ENCODE assay signal across 1 cellular context in genomic region chr2:190343500-190344274, GRCh38.
TF ChIP-seq lines count a peak whose summit lies in the region.

TSS of gene INPP1 (plus strand) at chr2:190343589. CDS start at chr2:190360103, 16,514 bp downstream.

TF ChIP-seq in HepG2, 621 proteins besides CTCF, POLR2A, EP300 and RAD21 (continued from another document and continues in another):
- TF ChIP-seq, protein P1, sequence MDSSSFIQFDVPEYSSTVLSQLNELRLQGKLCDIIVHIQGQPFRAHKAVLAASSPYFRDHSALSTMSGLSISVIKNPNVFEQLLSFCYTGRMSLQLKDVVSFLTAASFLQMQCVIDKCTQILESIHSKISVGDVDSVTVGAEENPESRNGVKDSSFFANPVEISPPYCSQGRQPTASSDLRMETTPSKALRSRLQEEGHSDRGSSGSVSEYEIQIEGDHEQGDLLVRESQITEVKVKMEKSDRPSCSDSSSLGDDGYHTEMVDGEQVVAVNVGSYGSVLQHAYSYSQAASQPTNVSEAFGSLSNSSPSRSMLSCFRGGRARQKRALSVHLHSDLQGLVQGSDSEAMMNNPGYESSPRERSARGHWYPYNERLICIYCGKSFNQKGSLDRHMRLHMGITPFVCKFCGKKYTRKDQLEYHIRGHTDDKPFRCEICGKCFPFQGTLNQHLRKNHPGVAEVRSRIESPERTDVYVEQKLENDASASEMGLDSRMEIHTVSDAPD (CRISPR knock-in tag; IDR thresholded peaks at IDR 0.05) = peak; percentile 77
- TF ChIP-seq ZNF558 (CRISPR knock-in tag; IDR thresholded peaks at IDR 0.05; ENCODE audit: borderline replicate concordance) (peak; percentile 92; the same call in 1 of the 2 replicates), ARNTL (CRISPR knock-in tag; IDR thresholded peaks at IDR 0.05) (0 out of 2 replicates have a peak, but pooled peaks have one; percentile 55), ZSCAN9 (CRISPR knock-in tag; IDR thresholded peaks at IDR 0.05; ENCODE audit: borderline replicate concordance) (peak; percentile 32; the same call in 1 of the 2 replicates), MAF1 (CRISPR knock-in tag; IDR thresholded peaks at IDR 0.05; ENCODE audit: borderline replicate concordance) (no peak), ZNF235 (CRISPR knock-in tag; IDR thresholded peaks at IDR 0.05; ENCODE audit: borderline replicate concordance) (peak; percentile 30; the same call in 1 of the 2 replicates), CBX1 (IDR thresholded peaks at IDR 0.05; ENCODE audit: low read depth) (no peak), PPARG (CRISPR knock-in tag; conservative IDR thresholded peaks at IDR 0.05) (no peak), NFYC (CRISPR knock-in tag; IDR thresholded peaks at IDR 0.05) (peak; percentile 43; the same call in 1 of the 2 replicates), MYNN (CRISPR knock-in tag; IDR thresholded peaks at IDR 0.05; ENCODE audit: low read depth) (no peak), FOXC1 (CRISPR knock-in tag; IDR thresholded peaks at IDR 0.05; ENCODE audit: borderline replicate concordance) (peak; percentile 91), LCORL (IDR thresholded peaks at IDR 0.05) (no peak), LCORL (CRISPR knock-in tag; IDR thresholded peaks at IDR 0.05) (0 out of 2 replicates have a peak, but pooled peaks have one; percentile 47), ZNF251 (CRISPR knock-in tag; IDR thresholded peaks at IDR 0.05) (no peak), TSC22D2 (CRISPR knock-in tag; IDR thresholded peaks at IDR 0.05; ENCODE audit: borderline replicate concordance) (peak; percentile 78), ZKSCAN8 (CRISPR knock-in tag; IDR thresholded peaks at IDR 0.05; ENCODE audit: borderline replicate concordance) (no peak), ZNF572 (CRISPR knock-in tag; IDR thresholded peaks at IDR 0.05) (no peak), CBFB (CRISPR knock-in tag; IDR thresholded peaks at IDR 0.05) (peak; percentile 72), BRCA1 (CRISPR knock-in tag; IDR thresholded peaks at IDR 0.05) (no peak), POLR2AphosphoS2 (IDR thresholded peaks at IDR 0.05; ENCODE audit: low read depth, low read length) (no peak), PRMT3 (CRISPR knock-in tag; IDR thresholded peaks at IDR 0.05; ENCODE audit: borderline replicate concordance, low read depth) (peak; percentile 93), ZSCAN20 (CRISPR knock-in tag; IDR thresholded peaks at IDR 0.05; ENCODE audit: borderline replicate concordance) (peak; percentile 90; the same call in 1 of the 2 replicates), ELF3 (CRISPR knock-in tag; IDR thresholded peaks at IDR 0.05) (no peak; the same call in 1 of the 2 replicates), ZNF256 (CRISPR knock-in tag; conservative IDR thresholded peaks at IDR 0.05) (no peak), ZNF430 (CRISPR knock-in tag; IDR thresholded peaks at IDR 0.05) (peak; percentile 78; the same call in 1 of the 2 replicates), KDM4B (CRISPR knock-in tag; IDR thresholded peaks at IDR 0.05) (no peak), YEATS2 (CRISPR knock-in tag; IDR thresholded peaks at IDR 0.05; ENCODE audit: borderline replicate concordance) (peak; percentile 43; the same call in 1 of the 2 replicates), RCOR2 (CRISPR knock-in tag; IDR thresholded peaks at IDR 0.05) (no peak), SP1 (IDR thresholded peaks at IDR 0.05) (no peak), SP1 (CRISPR knock-in tag; IDR thresholded peaks at IDR 0.05) (no peak), TGIF2 (CRISPR knock-in tag; IDR thresholded peaks at IDR 0.05) (peak; percentile 22; the same call in 1 of the 2 replicates), ZNF274 (CRISPR knock-in tag; IDR thresholded peaks at IDR 0.05) (peak; percentile 89; the same call in 1 of the 2 replicates), ZNF383 (CRISPR knock-in tag; IDR thresholded peaks at IDR 0.05; ENCODE audit: borderline replicate concordance) (peak; percentile 61; the same call in 1 of the 2 replicates), ZNF883 (CRISPR knock-in tag; IDR thresholded peaks at IDR 0.05; ENCODE audit: not compliant biosample characterization) (peak; percentile 93), PHF8 (CRISPR knock-in tag; IDR thresholded peaks at IDR 0.05) (peak; percentile 74), HNRNPH1 (optimal IDR thresholded peaks at IDR 0.05; ENCODE audit: low read depth, low read length) (no peak), ZFP90 (CRISPR knock-in tag; IDR thresholded peaks at IDR 0.05; ENCODE audit: borderline replicate concordance) (no peak), ZNF737 (CRISPR knock-in tag; IDR thresholded peaks at IDR 0.05; ENCODE audit: borderline replicate concordance) (no peak), ZNF3 (CRISPR knock-in tag; IDR thresholded peaks at IDR 0.05) (no peak), ETV6 (CRISPR knock-in tag; conservative IDR thresholded peaks at IDR 0.05) (peak; percentile 85; the same call in 1 of the 2 replicates), RNF2 (conservative IDR thresholded peaks at IDR 0.05; ENCODE audit: low read depth) (peak; percentile 93), MYPOP (CRISPR knock-in tag; IDR thresholded peaks at IDR 0.05) (peak; percentile 86), IRX3 (CRISPR knock-in tag; IDR thresholded peaks at IDR 0.05; ENCODE audit: borderline replicate concordance, low read depth) (peak; percentile 98), HDAC2 (CRISPR knock-in tag; IDR thresholded peaks at IDR 0.05) (peak; percentile 31; the same call in 1 of the 2 replicates), ZNF788 (CRISPR knock-in tag; IDR thresholded peaks at IDR 0.05; ENCODE audit: borderline replicate concordance) (no peak; the same call in none of the 2 replicates), ZFX (CRISPR knock-in tag; IDR thresholded peaks at IDR 0.05; ENCODE audit: low read depth) (peak; percentile 91), SMARCE1 (IDR thresholded peaks at IDR 0.05; ENCODE audit: borderline replicate concordance) (no peak), ZNF282 (IDR thresholded peaks at IDR 0.05; ENCODE audit: partially characterized antibody) (no peak), ZNF879 (CRISPR knock-in tag; IDR thresholded peaks at IDR 0.05) (0 out of 2 replicates have a peak, but pooled peaks have one; percentile 36), KLF6 (CRISPR knock-in tag; IDR thresholded peaks at IDR 0.05) (peak; percentile 87), ZNF260 (CRISPR knock-in tag; IDR thresholded peaks at IDR 0.05; ENCODE audit: borderline replicate concordance, low read depth) (0 out of 2 replicates have a peak, but pooled peaks have one; percentile 61), NCOA5 (CRISPR knock-in tag; IDR thresholded peaks at IDR 0.05) (no peak)
- TF ChIP-seq, protein P2, sequence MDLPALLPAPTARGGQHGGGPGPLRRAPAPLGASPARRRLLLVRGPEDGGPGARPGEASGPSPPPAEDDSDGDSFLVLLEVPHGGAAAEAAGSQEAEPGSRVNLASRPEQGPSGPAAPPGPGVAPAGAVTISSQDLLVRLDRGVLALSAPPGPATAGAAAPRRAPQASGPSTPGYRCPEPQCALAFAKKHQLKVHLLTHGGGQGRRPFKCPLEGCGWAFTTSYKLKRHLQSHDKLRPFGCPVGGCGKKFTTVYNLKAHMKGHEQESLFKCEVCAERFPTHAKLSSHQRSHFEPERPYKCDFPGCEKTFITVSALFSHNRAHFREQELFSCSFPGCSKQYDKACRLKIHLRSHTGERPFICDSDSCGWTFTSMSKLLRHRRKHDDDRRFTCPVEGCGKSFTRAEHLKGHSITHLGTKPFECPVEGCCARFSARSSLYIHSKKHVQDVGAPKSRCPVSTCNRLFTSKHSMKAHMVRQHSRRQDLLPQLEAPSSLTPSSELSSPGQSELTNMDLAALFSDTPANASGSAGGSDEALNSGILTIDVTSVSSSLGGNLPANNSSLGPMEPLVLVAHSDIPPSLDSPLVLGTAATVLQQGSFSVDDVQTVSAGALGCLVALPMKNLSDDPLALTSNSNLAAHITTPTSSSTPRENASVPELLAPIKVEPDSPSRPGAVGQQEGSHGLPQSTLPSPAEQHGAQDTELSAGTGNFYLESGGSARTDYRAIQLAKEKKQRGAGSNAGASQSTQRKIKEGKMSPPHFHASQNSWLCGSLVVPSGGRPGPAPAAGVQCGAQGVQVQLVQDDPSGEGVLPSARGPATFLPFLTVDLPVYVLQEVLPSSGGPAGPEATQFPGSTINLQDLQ (CRISPR knock-in tag; IDR thresholded peaks at IDR 0.05) = peak; percentile 90
- TF ChIP-seq, protein P3, sequence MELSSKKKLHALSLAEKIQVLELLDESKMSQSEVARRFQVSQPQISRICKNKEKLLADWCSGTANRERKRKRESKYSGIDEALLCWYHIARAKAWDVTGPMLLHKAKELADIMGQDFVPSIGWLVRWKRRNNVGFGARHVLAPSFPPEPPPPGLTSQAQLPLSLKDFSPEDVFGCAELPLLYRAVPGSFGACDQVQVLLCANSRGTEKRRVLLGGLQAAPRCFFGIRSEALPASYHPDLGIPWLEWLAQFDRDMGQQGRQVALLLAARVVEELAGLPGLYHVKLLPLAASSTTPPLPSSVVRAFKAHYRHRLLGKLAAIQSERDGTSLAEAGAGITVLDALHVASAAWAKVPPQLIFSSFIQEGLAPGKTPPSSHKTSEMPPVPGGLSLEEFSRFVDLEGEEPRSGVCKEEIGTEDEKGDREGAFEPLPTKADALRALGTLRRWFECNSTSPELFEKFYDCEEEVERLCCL (CRISPR knock-in tag; IDR thresholded peaks at IDR 0.05; ENCODE audit: borderline replicate concordance) = no peak
- TF ChIP-seq, protein P4, sequence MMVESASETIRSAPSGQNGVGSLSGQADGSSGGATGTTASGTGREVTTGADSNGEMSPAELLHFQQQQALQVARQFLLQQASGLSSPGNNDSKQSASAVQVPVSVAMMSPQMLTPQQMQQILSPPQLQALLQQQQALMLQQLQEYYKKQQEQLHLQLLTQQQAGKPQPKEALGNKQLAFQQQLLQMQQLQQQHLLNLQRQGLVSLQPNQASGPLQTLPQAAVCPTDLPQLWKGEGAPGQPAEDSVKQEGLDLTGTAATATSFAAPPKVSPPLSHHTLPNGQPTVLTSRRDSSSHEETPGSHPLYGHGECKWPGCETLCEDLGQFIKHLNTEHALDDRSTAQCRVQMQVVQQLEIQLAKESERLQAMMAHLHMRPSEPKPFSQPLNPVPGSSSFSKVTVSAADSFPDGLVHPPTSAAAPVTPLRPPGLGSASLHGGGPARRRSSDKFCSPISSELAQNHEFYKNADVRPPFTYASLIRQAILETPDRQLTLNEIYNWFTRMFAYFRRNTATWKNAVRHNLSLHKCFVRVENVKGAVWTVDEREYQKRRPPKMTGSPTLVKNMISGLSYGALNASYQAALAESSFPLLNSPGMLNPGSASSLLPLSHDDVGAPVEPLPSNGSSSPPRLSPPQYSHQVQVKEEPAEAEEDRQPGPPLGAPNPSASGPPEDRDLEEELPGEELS (CRISPR knock-in tag; IDR thresholded peaks at IDR 0.05) = 0 out of 2 replicates have a peak, but pooled peaks have one; percentile 20
- TF ChIP-seq, protein P5, sequence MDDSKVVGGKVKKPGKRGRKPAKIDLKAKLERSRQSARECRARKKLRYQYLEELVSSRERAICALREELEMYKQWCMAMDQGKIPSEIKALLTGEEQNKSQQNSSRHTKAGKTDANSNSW (CRISPR knock-in tag; IDR thresholded peaks at IDR 0.05; ENCODE audit: borderline replicate concordance) = peak; percentile 93; the same call in 1 of the 2 replicates
- TF ChIP-seq, protein P6, sequence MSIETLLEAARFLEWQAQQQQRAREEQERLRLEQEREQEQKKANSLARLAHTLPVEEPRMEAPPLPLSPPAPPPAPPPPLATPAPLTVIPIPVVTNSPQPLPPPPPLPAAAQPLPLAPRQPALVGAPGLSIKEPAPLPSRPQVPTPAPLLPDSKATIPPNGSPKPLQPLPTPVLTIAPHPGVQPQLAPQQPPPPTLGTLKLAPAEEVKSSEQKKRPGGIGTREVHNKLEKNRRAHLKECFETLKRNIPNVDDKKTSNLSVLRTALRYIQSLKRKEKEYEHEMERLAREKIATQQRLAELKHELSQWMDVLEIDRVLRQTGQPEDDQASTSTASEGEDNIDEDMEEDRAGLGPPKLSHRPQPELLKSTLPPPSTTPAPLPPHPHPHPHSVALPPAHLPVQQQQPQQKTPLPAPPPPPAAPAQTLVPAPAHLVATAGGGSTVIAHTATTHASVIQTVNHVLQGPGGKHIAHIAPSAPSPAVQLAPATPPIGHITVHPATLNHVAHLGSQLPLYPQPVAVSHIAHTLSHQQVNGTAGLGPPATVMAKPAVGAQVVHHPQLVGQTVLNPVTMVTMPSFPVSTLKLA (IDR thresholded peaks at IDR 0.05) = no peak
- TF ChIP-seq, protein P7, sequence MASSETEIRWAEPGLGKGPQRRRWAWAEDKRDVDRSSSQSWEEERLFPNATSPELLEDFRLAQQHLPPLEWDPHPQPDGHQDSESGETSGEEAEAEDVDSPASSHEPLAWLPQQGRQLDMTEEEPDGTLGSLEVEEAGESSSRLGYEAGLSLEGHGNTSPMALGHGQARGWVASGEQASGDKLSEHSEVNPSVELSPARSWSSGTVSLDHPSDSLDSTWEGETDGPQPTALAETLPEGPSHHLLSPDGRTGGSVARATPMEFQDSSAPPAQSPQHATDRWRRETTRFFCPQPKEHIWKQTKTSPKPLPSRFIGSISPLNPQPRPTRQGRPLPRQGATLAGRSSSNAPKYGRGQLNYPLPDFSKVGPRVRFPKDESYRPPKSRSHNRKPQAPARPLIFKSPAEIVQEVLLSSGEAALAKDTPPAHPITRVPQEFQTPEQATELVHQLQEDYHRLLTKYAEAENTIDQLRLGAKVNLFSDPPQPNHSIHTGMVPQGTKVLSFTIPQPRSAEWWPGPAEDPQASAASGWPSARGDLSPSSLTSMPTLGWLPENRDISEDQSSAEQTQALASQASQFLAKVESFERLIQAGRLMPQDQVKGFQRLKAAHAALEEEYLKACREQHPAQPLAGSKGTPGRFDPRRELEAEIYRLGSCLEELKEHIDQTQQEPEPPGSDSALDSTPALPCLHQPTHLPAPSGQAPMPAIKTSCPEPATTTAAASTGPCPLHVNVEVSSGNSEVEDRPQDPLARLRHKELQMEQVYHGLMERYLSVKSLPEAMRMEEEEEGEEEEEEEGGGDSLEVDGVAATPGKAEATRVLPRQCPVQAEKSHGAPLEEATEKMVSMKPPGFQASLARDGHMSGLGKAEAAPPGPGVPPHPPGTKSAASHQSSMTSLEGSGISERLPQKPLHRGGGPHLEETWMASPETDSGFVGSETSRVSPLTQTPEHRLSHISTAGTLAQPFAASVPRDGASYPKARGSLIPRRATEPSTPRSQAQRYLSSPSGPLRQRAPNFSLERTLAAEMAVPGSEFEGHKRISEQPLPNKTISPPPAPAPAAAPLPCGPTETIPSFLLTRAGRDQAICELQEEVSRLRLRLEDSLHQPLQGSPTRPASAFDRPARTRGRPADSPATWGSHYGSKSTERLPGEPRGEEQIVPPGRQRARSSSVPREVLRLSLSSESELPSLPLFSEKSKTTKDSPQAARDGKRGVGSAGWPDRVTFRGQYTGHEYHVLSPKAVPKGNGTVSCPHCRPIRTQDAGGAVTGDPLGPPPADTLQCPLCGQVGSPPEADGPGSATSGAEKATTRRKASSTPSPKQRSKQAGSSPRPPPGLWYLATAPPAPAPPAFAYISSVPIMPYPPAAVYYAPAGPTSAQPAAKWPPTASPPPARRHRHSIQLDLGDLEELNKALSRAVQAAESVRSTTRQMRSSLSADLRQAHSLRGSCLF (CRISPR knock-in tag; IDR thresholded peaks at IDR 0.05; ENCODE audit: borderline replicate concordance) = no peak
